ENCODE assay signal across 29 cellular contexts in genomic region chr17:76675648-76676047, GRCh38. TPM values are rescaled to one million over a fixed set of nuclear protein-coding genes. Genes with fewer than 3 reads are reported as not detected.
"Had no signal": no experiment of that assay in that cellular context is flagged by ENCODE, and none has a peak within 500 bp of the region (broad histone marks: within the 10 kb centered on the region; RNA-seq: fewer than 3 reads in every experiment).

No MANE protein-coding gene starts in this region.

- H3K4me3 Mint-ChIP-seq: memory B cell had no signal

- H3K36me3 Mint-ChIP-seq: immature natural killer cell, memory B cell had no signal

- H3K9me3 Mint-ChIP-seq: immature natural killer cell, memory B cell had no signal

- H3K27ac ChIP-seq: coronary artery, dorsolateral prefrontal cortex, epithelial cell of prostate, esophagus squamous epithelium, gastrocnemius medialis, left lung, lower lobe of right lung had no signal

- DNase-seq: dermis blood vessel endothelial cell; dorsolateral prefrontal cortex; effector CD4-positive, alpha-beta T cell; effector memory CD4-positive, alpha-beta T cell; erythroblast; esophagus squamous epithelium; foreskin fibroblast; foreskin melanocyte; gastrocnemius medialis; glutamatergic neuron; head of caudate nucleus; heart right ventricle; hippocampal formation; immature natural killer cell; islet precursor cell; left cardiac atrium; left lung; left ventricle myocardium superior; lower lobe of right lung; mesendoderm; midbrain had no signal

- H3K27me3 ChIP-seq: dorsolateral prefrontal cortex, esophagus squamous epithelium, gastrocnemius medialis, heart right ventricle, left lung had no signal

- FAIRE-seq: colon, endometrium had no signal

- H3K36me3 ChIP-seq: gastrocnemius medialis, left lung had no signal

- H3K4me3 ChIP-seq: coronary artery, dorsolateral prefrontal cortex, esophagus squamous epithelium, gastrocnemius medialis, heart right ventricle, left lung, lower lobe of right lung had no signal

- H3K9me3 ChIP-seq: esophagus squamous epithelium, gastrocnemius medialis, heart right ventricle, left lung, lower lobe of right lung had no signal

- H3K27ac Mint-ChIP-seq: memory B cell had no signal

RNA-seq across cellular contexts. Expression of gene ST6GALNAC1, which starts 32.1 kb away (rescaled TPM):
- total RNA-seq: dermis blood vessel endothelial cell, glomerular endothelial cell, kidney epithelial cell, lung microvascular endothelial cell had no signal
- polyA plus RNA-seq: immature natural killer cell had no signal
